ENCODE assay signal across 1 cellular context in the genomic region with DNA sequence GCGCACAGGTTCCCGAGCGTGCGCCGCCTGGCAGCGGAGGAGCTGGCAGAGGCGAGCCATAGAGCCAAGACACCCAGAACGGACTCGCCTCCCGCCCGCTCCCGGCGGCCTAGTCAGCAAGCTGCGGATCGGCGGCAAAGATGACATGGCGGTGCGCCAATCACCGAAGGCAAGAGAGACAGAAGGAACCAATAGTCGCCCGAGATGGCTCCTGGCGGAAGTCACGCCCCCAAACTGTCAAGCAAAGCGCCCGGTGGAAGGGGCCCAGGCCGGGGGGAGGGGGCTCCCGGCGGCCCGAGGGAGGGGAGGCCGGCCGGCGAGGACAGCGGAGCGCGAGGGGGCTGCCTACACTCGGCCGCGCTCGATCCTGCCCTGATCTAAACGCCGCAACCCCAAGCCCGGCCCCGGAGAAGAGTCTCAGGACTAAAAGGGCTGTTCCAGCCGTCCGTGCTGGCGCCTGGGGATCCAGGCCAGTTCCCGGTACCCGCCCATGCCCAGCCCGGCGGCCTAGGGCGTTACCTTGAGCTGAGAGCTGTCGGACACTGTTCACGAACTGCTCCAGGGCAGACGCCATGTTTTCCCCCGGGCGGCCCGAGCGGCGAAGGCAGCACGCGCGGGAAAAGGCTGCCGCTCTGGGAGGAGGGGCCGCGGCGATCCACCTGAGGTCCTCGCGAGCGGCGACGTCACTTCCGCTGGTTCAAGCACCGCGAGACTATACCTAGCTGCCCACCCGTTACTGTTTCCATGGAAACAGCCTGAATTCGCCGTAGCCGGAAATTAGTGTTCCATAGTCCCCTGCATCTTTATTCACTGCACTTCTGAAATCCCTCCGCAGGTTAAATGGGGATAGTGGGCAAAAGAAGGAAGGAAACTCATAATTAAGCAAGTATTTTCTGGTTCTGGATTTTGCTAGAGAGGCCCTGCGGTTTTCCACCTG.
A peak's percentile ranks its signal among the peaks of the same experiment; 100 is the strongest.
TF ChIP-seq lines count a peak whose summit lies in the region.

A gene (minus strand): TSS at position 634 of the 937 bp plus-strand sequence. CDS start 60 bp downstream, at position 574.

TF ChIP-seq in HepG2, 621 proteins besides CTCF, POLR2A, EP300 and RAD21 (continued from another document and continues in another):
- TF ChIP-seq, protein P1, sequence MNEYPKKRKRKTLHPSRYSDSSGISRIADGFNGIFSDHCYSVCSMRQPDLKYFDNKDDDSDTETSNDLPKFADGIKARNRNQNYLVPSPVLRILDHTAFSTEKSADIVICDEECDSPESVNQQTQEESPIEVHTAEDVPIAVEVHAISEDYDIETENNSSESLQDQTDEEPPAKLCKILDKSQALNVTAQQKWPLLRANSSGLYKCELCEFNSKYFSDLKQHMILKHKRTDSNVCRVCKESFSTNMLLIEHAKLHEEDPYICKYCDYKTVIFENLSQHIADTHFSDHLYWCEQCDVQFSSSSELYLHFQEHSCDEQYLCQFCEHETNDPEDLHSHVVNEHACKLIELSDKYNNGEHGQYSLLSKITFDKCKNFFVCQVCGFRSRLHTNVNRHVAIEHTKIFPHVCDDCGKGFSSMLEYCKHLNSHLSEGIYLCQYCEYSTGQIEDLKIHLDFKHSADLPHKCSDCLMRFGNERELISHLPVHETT (CRISPR knock-in tag; conservative IDR thresholded peaks at IDR 0.05) = peak; percentile 89
- TF ChIP-seq CHD2 (IDR thresholded peaks at IDR 0.05; ENCODE audit: low read depth, low read length) = peak; percentile 93
- peak; percentile 90 for TF ChIP-seq ZFY (CRISPR knock-in tag; IDR thresholded peaks at IDR 0.05)
- TF ChIP-seq ZNF775 (CRISPR knock-in tag; IDR thresholded peaks at IDR 0.05; ENCODE audit: borderline replicate concordance) = no peak
- TF ChIP-seq, protein P2, sequence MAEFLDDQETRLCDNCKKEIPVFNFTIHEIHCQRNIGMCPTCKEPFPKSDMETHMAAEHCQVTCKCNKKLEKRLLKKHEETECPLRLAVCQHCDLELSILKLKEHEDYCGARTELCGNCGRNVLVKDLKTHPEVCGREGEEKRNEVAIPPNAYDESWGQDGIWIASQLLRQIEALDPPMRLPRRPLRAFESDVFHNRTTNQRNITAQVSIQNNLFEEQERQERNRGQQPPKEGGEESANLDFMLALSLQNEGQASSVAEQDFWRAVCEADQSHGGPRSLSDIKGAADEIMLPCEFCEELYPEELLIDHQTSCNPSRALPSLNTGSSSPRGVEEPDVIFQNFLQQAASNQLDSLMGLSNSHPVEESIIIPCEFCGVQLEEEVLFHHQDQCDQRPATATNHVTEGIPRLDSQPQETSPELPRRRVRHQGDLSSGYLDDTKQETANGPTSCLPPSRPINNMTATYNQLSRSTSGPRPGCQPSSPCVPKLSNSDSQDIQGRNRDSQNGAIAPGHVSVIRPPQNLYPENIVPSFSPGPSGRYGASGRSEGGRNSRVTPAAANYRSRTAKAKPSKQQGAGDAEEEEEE (CRISPR knock-in tag; IDR thresholded peaks at IDR 0.05; ENCODE audit: borderline replicate concordance) = no peak
- TF ChIP-seq, protein P3, sequence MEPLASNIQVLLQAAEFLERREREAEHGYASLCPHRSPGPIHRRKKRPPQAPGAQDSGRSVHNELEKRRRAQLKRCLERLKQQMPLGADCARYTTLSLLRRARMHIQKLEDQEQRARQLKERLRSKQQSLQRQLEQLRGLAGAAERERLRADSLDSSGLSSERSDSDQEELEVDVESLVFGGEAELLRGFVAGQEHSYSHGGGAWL (CRISPR knock-in tag; IDR thresholded peaks at IDR 0.05) = no peak; the same call in 1 of the 2 replicates
- no peak; the same call in 1 of the 2 replicates for TF ChIP-seq ZBTB21 (CRISPR knock-in tag; IDR thresholded peaks at IDR 0.05)
- TF ChIP-seq ZNF354B (CRISPR knock-in tag; IDR thresholded peaks at IDR 0.05) = no peak
- TF ChIP-seq, protein P4, sequence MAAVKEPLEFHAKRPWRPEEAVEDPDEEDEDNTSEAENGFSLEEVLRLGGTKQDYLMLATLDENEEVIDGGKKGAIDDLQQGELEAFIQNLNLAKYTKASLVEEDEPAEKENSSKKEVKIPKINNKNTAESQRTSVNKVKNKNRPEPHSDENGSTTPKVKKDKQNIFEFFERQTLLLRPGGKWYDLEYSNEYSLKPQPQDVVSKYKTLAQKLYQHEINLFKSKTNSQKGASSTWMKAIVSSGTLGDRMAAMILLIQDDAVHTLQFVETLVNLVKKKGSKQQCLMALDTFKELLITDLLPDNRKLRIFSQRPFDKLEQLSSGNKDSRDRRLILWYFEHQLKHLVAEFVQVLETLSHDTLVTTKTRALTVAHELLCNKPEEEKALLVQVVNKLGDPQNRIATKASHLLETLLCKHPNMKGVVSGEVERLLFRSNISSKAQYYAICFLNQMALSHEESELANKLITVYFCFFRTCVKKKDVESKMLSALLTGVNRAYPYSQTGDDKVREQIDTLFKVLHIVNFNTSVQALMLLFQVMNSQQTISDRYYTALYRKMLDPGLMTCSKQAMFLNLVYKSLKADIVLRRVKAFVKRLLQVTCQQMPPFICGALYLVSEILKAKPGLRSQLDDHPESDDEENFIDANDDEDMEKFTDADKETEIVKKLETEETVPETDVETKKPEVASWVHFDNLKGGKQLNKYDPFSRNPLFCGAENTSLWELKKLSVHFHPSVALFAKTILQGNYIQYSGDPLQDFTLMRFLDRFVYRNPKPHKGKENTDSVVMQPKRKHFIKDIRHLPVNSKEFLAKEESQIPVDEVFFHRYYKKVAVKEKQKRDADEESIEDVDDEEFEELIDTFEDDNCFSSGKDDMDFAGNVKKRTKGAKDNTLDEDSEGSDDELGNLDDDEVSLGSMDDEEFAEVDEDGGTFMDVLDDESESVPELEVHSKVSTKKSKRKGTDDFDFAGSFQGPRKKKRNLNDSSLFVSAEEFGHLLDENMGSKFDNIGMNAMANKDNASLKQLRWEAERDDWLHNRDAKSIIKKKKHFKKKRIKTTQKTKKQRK (IDR thresholded peaks at IDR 0.05; ENCODE audit: low read length) = no peak
- TF ChIP-seq KLF9 (CRISPR knock-in tag; IDR thresholded peaks at IDR 0.05; ENCODE audit: low read depth) = 0 out of 2 replicates have a peak, but pooled peaks have one; percentile 33
- peak; percentile 77 for TF ChIP-seq KDM2A (CRISPR knock-in tag; IDR thresholded peaks at IDR 0.05; ENCODE audit: borderline replicate concordance, low read depth)
- TF ChIP-seq, protein P5, sequence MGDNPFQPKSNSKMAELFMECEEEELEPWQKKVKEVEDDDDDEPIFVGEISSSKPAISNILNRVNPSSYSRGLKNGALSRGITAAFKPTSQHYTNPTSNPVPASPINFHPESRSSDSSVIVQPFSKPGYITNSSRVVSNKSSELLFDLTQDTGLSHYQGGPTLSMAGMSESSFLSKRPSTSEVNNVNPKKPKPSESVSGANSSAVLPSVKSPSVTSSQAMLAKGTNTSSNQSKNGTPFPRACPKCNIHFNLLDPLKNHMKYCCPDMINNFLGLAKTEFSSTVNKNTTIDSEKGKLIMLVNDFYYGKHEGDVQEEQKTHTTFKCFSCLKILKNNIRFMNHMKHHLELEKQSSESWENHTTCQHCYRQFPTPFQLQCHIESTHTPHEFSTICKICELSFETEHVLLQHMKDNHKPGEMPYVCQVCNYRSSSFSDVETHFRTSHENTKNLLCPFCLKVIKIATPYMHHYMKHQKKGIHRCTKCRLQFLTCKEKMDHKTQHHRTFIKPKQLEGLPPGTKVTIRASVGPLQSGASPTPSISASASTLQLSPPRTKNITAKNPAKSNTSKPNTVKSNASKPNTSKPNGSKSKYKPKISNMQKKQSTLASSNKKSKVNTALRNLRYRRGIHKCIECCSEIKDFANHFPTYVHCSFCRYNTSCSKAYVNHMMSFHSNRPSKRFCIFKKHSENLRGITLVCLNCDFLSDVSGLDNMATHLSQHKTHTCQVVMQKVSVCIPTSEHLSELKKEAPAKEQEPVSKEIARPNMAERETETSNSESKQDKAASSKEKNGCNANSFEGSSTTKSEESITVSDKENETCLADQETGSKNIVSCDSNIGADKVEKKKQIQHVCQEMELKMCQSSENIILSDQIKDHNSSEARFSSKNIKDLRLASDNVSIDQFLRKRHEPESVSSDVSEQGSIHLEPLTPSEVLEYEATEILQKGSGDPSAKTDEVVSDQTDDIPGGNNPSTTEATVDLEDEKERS (CRISPR knock-in tag; IDR thresholded peaks at IDR 0.05) = peak; percentile 82
- no peak for TF ChIP-seq NCOA1 (CRISPR knock-in tag; IDR thresholded peaks at IDR 0.05)
- 0 out of 2 replicates have a peak, but pooled peaks have one; percentile 45 for TF ChIP-seq KMT2A (CRISPR knock-in tag; IDR thresholded peaks at IDR 0.05)
- TF ChIP-seq MEIS1 (CRISPR knock-in tag; IDR thresholded peaks at IDR 0.05; ENCODE audit: borderline replicate concordance) = no peak; the same call in 1 of the 2 replicates
- TF ChIP-seq CBX5 (CRISPR knock-in tag; IDR thresholded peaks at IDR 0.05; ENCODE audit: borderline replicate concordance) = no peak
- TF ChIP-seq, protein P6, sequence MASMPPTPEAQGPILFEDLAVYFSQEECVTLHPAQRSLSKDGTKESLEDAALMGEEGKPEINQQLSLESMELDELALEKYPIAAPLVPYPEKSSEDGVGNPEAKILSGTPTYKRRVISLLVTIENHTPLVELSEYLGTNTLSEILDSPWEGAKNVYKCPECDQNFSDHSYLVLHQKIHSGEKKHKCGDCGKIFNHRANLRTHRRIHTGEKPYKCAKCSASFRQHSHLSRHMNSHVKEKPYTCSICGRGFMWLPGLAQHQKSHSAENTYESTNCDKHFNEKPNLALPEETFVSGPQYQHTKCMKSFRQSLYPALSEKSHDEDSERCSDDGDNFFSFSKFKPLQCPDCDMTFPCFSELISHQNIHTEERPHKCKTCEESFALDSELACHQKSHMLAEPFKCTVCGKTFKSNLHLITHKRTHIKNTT (CRISPR knock-in tag; IDR thresholded peaks at IDR 0.05) = no peak
- TF ChIP-seq ZIK1 (CRISPR knock-in tag; IDR thresholded peaks at IDR 0.05; ENCODE audit: borderline replicate concordance, low read depth) = peak; percentile 14; the same call in 1 of the 2 replicates
- no peak for TF ChIP-seq GZF1 (CRISPR knock-in tag; IDR thresholded peaks at IDR 0.05)
- peak; percentile 77; the same call in 1 of the 2 replicates for TF ChIP-seq ZNF788 (CRISPR knock-in tag; IDR thresholded peaks at IDR 0.05; ENCODE audit: borderline replicate concordance)
- TF ChIP-seq CC2D1A (CRISPR knock-in tag; IDR thresholded peaks at IDR 0.05) = no peak
- peak; percentile 85 for TF ChIP-seq KAT8 (CRISPR knock-in tag; IDR thresholded peaks at IDR 0.05)
- TF ChIP-seq SRY (CRISPR knock-in tag; IDR thresholded peaks at IDR 0.05) = peak; percentile 49; the same call in 1 of the 2 replicates
- TF ChIP-seq, protein P7, sequence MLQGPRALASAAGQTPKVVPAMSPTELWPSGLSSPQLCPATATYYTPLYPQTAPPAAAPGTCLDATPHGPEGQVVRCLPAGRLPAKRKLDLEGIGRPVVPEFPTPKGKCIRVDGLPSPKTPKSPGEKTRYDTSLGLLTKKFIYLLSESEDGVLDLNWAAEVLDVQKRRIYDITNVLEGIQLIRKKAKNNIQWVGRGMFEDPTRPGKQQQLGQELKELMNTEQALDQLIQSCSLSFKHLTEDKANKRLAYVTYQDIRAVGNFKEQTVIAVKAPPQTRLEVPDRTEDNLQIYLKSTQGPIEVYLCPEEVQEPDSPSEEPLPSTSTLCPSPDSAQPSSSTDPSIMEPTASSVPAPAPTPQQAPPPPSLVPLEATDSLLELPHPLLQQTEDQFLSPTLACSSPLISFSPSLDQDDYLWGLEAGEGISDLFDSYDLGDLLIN (CRISPR knock-in tag; IDR thresholded peaks at IDR 0.05; ENCODE audit: borderline replicate concordance) = peak; percentile 92; the same call in 1 of the 2 replicates
- TF ChIP-seq SP2 (CRISPR knock-in tag; IDR thresholded peaks at IDR 0.05) = peak; percentile 92
- TF ChIP-seq ZBTB38 (CRISPR knock-in tag; IDR thresholded peaks at IDR 0.05) = peak; percentile 37; the same call in 1 of the 2 replicates
- no peak; the same call in 1 of the 2 replicates for TF ChIP-seq JDP2 (CRISPR knock-in tag; IDR thresholded peaks at IDR 0.05; ENCODE audit: borderline replicate concordance)
- TF ChIP-seq ZNF768 (CRISPR knock-in tag; IDR thresholded peaks at IDR 0.05) = peak; percentile 65; the same call in 1 of the 2 replicates
- TF ChIP-seq, protein P8, sequence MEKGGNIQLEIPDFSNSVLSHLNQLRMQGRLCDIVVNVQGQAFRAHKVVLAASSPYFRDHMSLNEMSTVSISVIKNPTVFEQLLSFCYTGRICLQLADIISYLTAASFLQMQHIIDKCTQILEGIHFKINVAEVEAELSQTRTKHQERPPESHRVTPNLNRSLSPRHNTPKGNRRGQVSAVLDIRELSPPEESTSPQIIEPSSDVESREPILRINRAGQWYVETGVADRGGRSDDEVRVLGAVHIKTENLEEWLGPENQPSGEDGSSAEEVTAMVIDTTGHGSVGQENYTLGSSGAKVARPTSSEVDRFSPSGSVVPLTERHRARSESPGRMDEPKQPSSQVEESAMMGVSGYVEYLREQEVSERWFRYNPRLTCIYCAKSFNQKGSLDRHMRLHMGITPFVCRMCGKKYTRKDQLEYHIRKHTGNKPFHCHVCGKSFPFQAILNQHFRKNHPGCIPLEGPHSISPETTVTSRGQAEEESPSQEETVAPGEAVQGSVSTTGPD (CRISPR knock-in tag; IDR thresholded peaks at IDR 0.05) = no peak
- no peak for TF ChIP-seq SP4 (CRISPR knock-in tag; IDR thresholded peaks at IDR 0.05)
- TF ChIP-seq HDAC1 (CRISPR knock-in tag; IDR thresholded peaks at IDR 0.05) = peak; percentile 86
- peak; percentile 91 for TF ChIP-seq SAP130 (CRISPR knock-in tag; IDR thresholded peaks at IDR 0.05; ENCODE audit: low read depth)
- no peak for TF ChIP-seq ATRX (CRISPR knock-in tag; IDR thresholded peaks at IDR 0.05; ENCODE audit: borderline replicate concordance)
- TF ChIP-seq, protein P9, sequence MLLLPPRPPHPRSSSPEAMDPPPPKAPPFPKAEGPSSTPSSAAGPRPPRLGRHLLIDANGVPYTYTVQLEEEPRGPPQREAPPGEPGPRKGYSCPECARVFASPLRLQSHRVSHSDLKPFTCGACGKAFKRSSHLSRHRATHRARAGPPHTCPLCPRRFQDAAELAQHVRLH (CRISPR knock-in tag; IDR thresholded peaks at IDR 0.05; ENCODE audit: borderline replicate concordance, low read depth) = no peak; the same call in 1 of the 2 replicates
- peak; percentile 69; the same call in 1 of the 2 replicates for TF ChIP-seq ZNF564 (CRISPR knock-in tag; IDR thresholded peaks at IDR 0.05)
- TF ChIP-seq HMG20B (CRISPR knock-in tag; conservative IDR thresholded peaks at IDR 0.05) = no peak
- TF ChIP-seq ISX (CRISPR knock-in tag; conservative IDR thresholded peaks at IDR 0.05) = 0 out of 2 replicates have a peak, but pooled peaks have one; percentile 30
- peak; percentile 80 for TF ChIP-seq GABPA (IDR thresholded peaks at IDR 0.05; ENCODE audit: low read depth, low read length)
- TF ChIP-seq GABPA (CRISPR knock-in tag; IDR thresholded peaks at IDR 0.05; ENCODE audit: low read depth) = peak; percentile 90
- no peak for TF ChIP-seq CBX2 (IDR thresholded peaks at IDR 0.05; ENCODE audit: low read depth, low read length)
- TF ChIP-seq CBX2 (CRISPR knock-in tag; IDR thresholded peaks at IDR 0.05; ENCODE audit: low read depth) = no peak
- TF ChIP-seq KDM1A (CRISPR knock-in tag; IDR thresholded peaks at IDR 0.05) = no peak
- peak; percentile 51 for TF ChIP-seq ZNF883 (CRISPR knock-in tag; IDR thresholded peaks at IDR 0.05; ENCODE audit: not compliant biosample characterization)
- TF ChIP-seq TCF12 (IDR thresholded peaks at IDR 0.05) = no peak
- TF ChIP-seq TCF12 (CRISPR knock-in tag; IDR thresholded peaks at IDR 0.05) = peak; percentile 74; the same call in 1 of the 2 replicates
- TF ChIP-seq HOXA3 (CRISPR knock-in tag; IDR thresholded peaks at IDR 0.05) = peak; percentile 89
- peak; percentile 82 for TF ChIP-seq RFXAP (CRISPR knock-in tag; IDR thresholded peaks at IDR 0.05; ENCODE audit: borderline replicate concordance)
- peak; percentile 77 for TF ChIP-seq POGZ (CRISPR knock-in tag; IDR thresholded peaks at IDR 0.05)
- TF ChIP-seq ARHGAP35 (CRISPR knock-in tag; IDR thresholded peaks at IDR 0.05; ENCODE audit: borderline replicate concordance) = peak; percentile 28; the same call in 1 of the 2 replicates
